In genomic region chr20:10319855-10320254, GRCh38 we compare ENCODE assay signal across 18 cellular contexts.
DNase-seq lines count a peak whose midpoint lies in the region; ATAC-seq and TF ChIP-seq lines count a peak whose summit lies in the region.
"Had no signal": no experiment of that assay in that cellular context is flagged by ENCODE, and none has a peak within 500 bp of the region (broad histone marks: within the 10 kb centered on the region; RNA-seq: fewer than 3 reads in every experiment).

No MANE protein-coding gene starts in this region.

- no peak overlapping the region for H3K4me2 ChIP-seq in smooth muscle cell

- no peak overlapping the region for H3K4me3 ChIP-seq in smooth muscle cell
- H3K4me3 ChIP-seq: SJSA1 had no signal

- H3K9ac ChIP-seq in smooth muscle cell (ENCODE audit: low read depth) = no peak overlapping the region

- H3K4me1 ChIP-seq in smooth muscle cell (ENCODE audit: low read depth) = peaks cover 4% of the 10 kb centered on the region

- H3K27me3 ChIP-seq in smooth muscle cell (ENCODE audit: low read depth) = no peaks in the 10 kb centered on the region
- H3K27me3 ChIP-seq: SJSA1 had no signal

- ATAC-seq in HG02885 (IDR thresholded peaks at IDR 0.05; ENCODE audit: poor library complexity, unreplicated experiment) = no peak
- ATAC-seq in GM18502 (IDR thresholded peaks at IDR 0.05; ENCODE audit: poor library complexity, unreplicated experiment) = no peak
- ATAC-seq in GM19463 (IDR thresholded peaks at IDR 0.05; ENCODE audit: unreplicated experiment) = no peak
- ATAC-seq: HCT116, HepG2 had no signal

- no peaks in the 10 kb centered on the region for H3K79me2 ChIP-seq in smooth muscle cell (ENCODE audit: low read depth)

- H3K27ac ChIP-seq in caudate nucleus (ENCODE audit: low read depth, low read length) (no peak overlapping the region), smooth muscle cell (ENCODE audit: low read depth) (peak overlapping the region; percentile 21)
- H3K27ac ChIP-seq: SJSA1 had no signal

- no peaks in the 10 kb centered on the region for H3K36me3 ChIP-seq in smooth muscle cell (ENCODE audit: low read depth)
- H3K36me3 ChIP-seq: SJSA1 had no signal

- H2AFZ ChIP-seq in smooth muscle cell (ENCODE audit: low read depth) = no peak overlapping the region

- H3K9me3 ChIP-seq in smooth muscle cell (replicated peaks; ENCODE audit: low read depth) = no peaks in the 10 kb centered on the region
- H3K9me3 ChIP-seq: SJSA1 had no signal

- H4K20me1 ChIP-seq in smooth muscle cell (ENCODE audit: low read depth) = no peaks in the 10 kb centered on the region

- DNase-seq in DMS79 (lab: John Stamatoyannopoulos, UW) (peak; percentile 7), NCI-H69 (lab: John Stamatoyannopoulos, UW) (peak; percentile 18), caudate nucleus (lab: John Stamatoyannopoulos, UW) (peak in 46 of 61 donors; percentile 17 to 95 (median 58)), smooth muscle cell (lab: John Stamatoyannopoulos, UW; ENCODE audit: unreplicated experiment) (no peak)
- DNase-seq: ACHN, GDM1, GOT3, KG1, NCI-H1417 treated with DMSO at 0.1 percent for 48 hours, NCI-H187 treated with DMSO at 0.1 percent for 48 hours, NCI-H226, NCI-H524 had no signal

- TF ChIP-seq CTCF in smooth muscle cell (IDR thresholded peaks at IDR 0.05; ENCODE audit: borderline replicate concordance, insufficient read depth, poor library complexity, severe bottlenecking) = no peak

- WGBS in smooth muscle cell (ENCODE audit: low lambda C conversion rate) = 46% methylated on average over 4 of the region's 4 CpGs

- H3F3A ChIP-seq in smooth muscle cell (ENCODE audit: low read depth) = no peaks in the 10 kb centered on the region
